Comparison of ENCODE assay signal across 11 cellular contexts in the genomic region with DNA sequence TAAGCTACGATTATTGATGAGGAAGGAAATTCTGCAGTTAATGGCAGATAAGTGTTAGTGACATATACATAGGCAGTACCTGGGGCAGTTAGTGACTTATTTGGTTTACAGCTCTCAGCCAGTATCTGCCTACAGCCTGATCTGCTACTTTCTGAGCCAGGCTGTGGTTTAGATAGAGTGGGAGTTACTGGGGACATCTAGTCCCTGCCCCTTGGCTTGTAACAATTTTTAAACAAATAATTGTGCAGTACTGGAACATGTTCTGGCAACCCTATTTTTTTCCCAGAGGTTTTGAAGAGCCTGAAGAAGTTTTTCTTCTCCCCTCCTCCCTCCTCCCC. TPM values are rescaled to one million over a fixed set of nuclear protein-coding genes. Genes with fewer than 3 reads are reported as not detected.
DNase-seq lines count a peak whose midpoint lies in the region; ATAC-seq and TF ChIP-seq lines count a peak whose summit lies in the region.
"Had no signal": no experiment of that assay in that cellular context is flagged by ENCODE, and none has a peak within 500 bp of the region (broad histone marks: within the 10 kb centered on the region; RNA-seq: fewer than 3 reads in every experiment).

No MANE protein-coding gene starts in this region.

- no peaks in the 10 kb centered on the region for H3K36me3 ChIP-seq in iPS-15b (ENCODE audit: control insufficient read depth, insufficient read depth, low read length)
- H3K36me3 ChIP-seq: upper lobe of left lung had no signal

- H3K27me3 ChIP-seq in iPS-15b (ENCODE audit: control insufficient read depth, insufficient read depth, low read length) = peaks cover 10% of the 10 kb centered on the region

- peaks cover 2 to 4% of the 10 kb centered on the region in 2 donors for H3K36me3 Mint-ChIP-seq in activated T-cell treated with anti-CD3 and anti-CD28 coated beads, Interleukin-2, amount 50 U/mL, for 72 hours (ENCODE audit: insufficient read depth in 2 of 2)
- H3K36me3 Mint-ChIP-seq in T-helper 17 cell (ENCODE audit: low read depth) (peaks cover 1% of the 10 kb centered on the region), HFFc6 (ENCODE audit: low read depth) (no peaks in the 10 kb centered on the region)

- ATAC-seq in activated T-cell treated with anti-CD3 and anti-CD28 coated beads, Interleukin-2, amount 50 U/mL, for 72 hours (replicated peaks in 1 of 2) = no peak
- no peak for ATAC-seq in T-helper 17 cell

- H3K27ac Mint-ChIP-seq in activated T-cell treated with anti-CD3 and anti-CD28 coated beads, Interleukin-2, amount 50 U/mL, for 72 hours = no peak overlapping the region
- peak overlapping the region; percentile 84 for H3K27ac Mint-ChIP-seq in T-helper 17 cell
- no peak overlapping the region for H3K27ac Mint-ChIP-seq in HFFc6

- no peak for TF ChIP-seq CTCF in HFFc6 (IDR thresholded peaks at IDR 0.05)

- DNase-seq in activated T-cell treated with anti-CD3 and anti-CD28 coated beads, Interleukin-2, amount 50 U/mL, for 72 hours = no peak
- DNase-seq in activated T-cell treated with anti-CD3 and anti-CD28 coated beads for 4 hours = no peak
- no peak for DNase-seq in T-helper 17 cell
- DNase-seq in substantia nigra (lab: John Stamatoyannopoulos, UW) = no peak
- DNase-seq in HFFc6 = no peak
- DNase-seq in HK-2 (ENCODE audit: unreplicated experiment) = no peak
- no peak for DNase-seq in NCI-H187 (lab: John Stamatoyannopoulos, UW)
- DNase-seq: IMR-90, SHP77 treated with DMSO at 0.1 percent for 48 hours had no signal

- peak overlapping the region; percentile 91 for H3K4me3 ChIP-seq in iPS-15b (ENCODE audit: low read depth, low read length)
- H3K4me3 ChIP-seq: upper lobe of left lung had no signal

- H3K4me3 Mint-ChIP-seq in activated T-cell treated with anti-CD3 and anti-CD28 coated beads, Interleukin-2, amount 50 U/mL, for 72 hours = peak overlapping the region; percentile 90
- peak overlapping the region; percentile 94 for H3K4me3 Mint-ChIP-seq in T-helper 17 cell
- no peak overlapping the region for H3K4me3 Mint-ChIP-seq in HFFc6

- peaks cover 20% of the 10 kb centered on the region for H3K27me3 Mint-ChIP-seq in activated T-cell treated with anti-CD3 and anti-CD28 coated beads, Interleukin-2, amount 50 U/mL, for 72 hours (ENCODE audit: low read depth)
- H3K27me3 Mint-ChIP-seq in T-helper 17 cell (peaks cover 4% of the 10 kb centered on the region), HFFc6 (ENCODE audit: insufficient read depth) (peaks cover 22% of the 10 kb centered on the region)

- peak overlapping the region; percentile 88 for H3K27ac ChIP-seq in substantia nigra (ENCODE audit: low read depth, low read length, poor library complexity, severe bottlenecking)
- H3K27ac ChIP-seq: upper lobe of left lung had no signal

- no peaks in the 10 kb centered on the region for H3K9me3 ChIP-seq in T-helper 17 cell (ENCODE audit: control insufficient read depth, low read length, poor library complexity, severe bottlenecking)
- no peaks in the 10 kb centered on the region for H3K9me3 ChIP-seq in iPS-15b (ENCODE audit: control insufficient read depth, insufficient read depth, low read length)

- peaks cover 18% of the 10 kb centered on the region for H3K4me1 Mint-ChIP-seq in activated T-cell treated with anti-CD3 and anti-CD28 coated beads, Interleukin-2, amount 50 U/mL, for 72 hours (ENCODE audit: low read depth)
- peaks cover 15% of the 10 kb centered on the region for H3K4me1 Mint-ChIP-seq in T-helper 17 cell
- H3K4me1 Mint-ChIP-seq in HFFc6 (ENCODE audit: low read depth) = no peaks in the 10 kb centered on the region

- no peak overlapping the region for H3K9ac ChIP-seq in iPS-15b (ENCODE audit: low read depth, low read length)

- H3K4me1 ChIP-seq in iPS-15b (ENCODE audit: control insufficient read depth, insufficient read depth, low read length) = peaks cover 4% of the 10 kb centered on the region

- H3K9me3 Mint-ChIP-seq in activated T-cell treated with anti-CD3 and anti-CD28 coated beads, Interleukin-2, amount 50 U/mL, for 72 hours = peaks cover 0 to 2% of the 10 kb centered on the region in 2 donors
- peaks cover 4% of the 10 kb centered on the region; the same call in 1 of the 2 replicates for H3K9me3 Mint-ChIP-seq in HFFc6

RNA-seq across cellular contexts. Expression of gene KIF5C, which starts 2.3 kb away (rescaled TPM):
- 10 to 100 TPM; 23.9 to 29.1 TPM for total RNA-seq in activated T-cell treated with anti-CD3 and anti-CD28 coated beads, Interleukin-2, amount 50 U/mL, for 72 hours
- total RNA-seq in T-helper 17 cell = 10 to 100 TPM; 32.0 to 41.6 TPM
- 1 to 10 TPM in 1 of 6 experiments, under 1 TPM in 5; 0.38 to 1.0 (median 0.54) TPM for total RNA-seq in HFFc6 (2021; fragmentation: NEBNext Ultra II Directional; extraction: Animal tissue kit (Norgen Biotek cat#: 25700))

Comparison
In these comparisons a context has a peak if more than half of its experiments do, and no peak if none do; other contexts are left out.
1. RNA of gene KIF5C, which starts 2.3 kb away (total RNA-seq): 32.0 to 41.6 TPM in T-helper 17 cell and 23.9 to 29.1 TPM in activated T-cell treated with anti-CD3 and anti-CD28 coated beads, Interleukin-2, amount 50 U/mL, for 72 hours; 0.38 to 1.0 TPM in HFFc6; every median in the first group is over 10 times any median in the second.